8 cellular contexts compared by ENCODE assay signal in genomic region chr20:543369-544152, GRCh38. TPM values are rescaled to one million over a fixed set of nuclear protein-coding genes. Genes with fewer than 3 reads are reported as not detected.
DNase-seq lines count a peak whose midpoint lies in the region; ATAC-seq lines count a peak whose summit lies in the region.

CSNK2A1 (minus strand) TSS chr20:543790; CDS start chr20:508551, 35,239 bp downstream.

- H2AFZ ChIP-seq in mesenchymal stem cell (ENCODE audit: low read depth, low read length): peak within 1 kb of the TSS; percentile 79

- peak within 1 kb of the TSS; percentile 91 for H4K91ac ChIP-seq in mesenchymal stem cell (ENCODE audit: low read length)

- peaks cover 4% of the 10 kb centered on the region for H3K27me3 Mint-ChIP-seq in activated CD8-positive, alpha-beta memory T cell treated with anti-CD3 and anti-CD28 coated beads, Interleukin-2, amount 10 ng/mL, durations not matched to agents 7 days and 5 days

- H3K4me1 ChIP-seq in NT2/D1 (ENCODE audit: insufficient read depth, insufficient read length): peaks cover 5% of the 10 kb centered on the region
- no peaks in the 10 kb centered on the region for H3K4me1 ChIP-seq in endocrine pancreas (ENCODE audit: control insufficient read depth, insufficient read depth, low read length)
- H3K4me1 ChIP-seq in mesenchymal stem cell (ENCODE audit: control insufficient read depth, insufficient read depth, low read depth, low read length): peaks cover 5% of the 10 kb centered on the region

- H2BK5ac ChIP-seq in mesenchymal stem cell (ENCODE audit: low read depth, low read length, poor library complexity, severe bottlenecking): peak within 1 kb of the TSS; percentile 61

- H3K23ac ChIP-seq in mesenchymal stem cell (ENCODE audit: low read length in 2 of 2): peak within 1 kb of the TSS in 1 of 2 experiments; percentile 29

- H3K9me3 Mint-ChIP-seq in activated CD8-positive, alpha-beta memory T cell treated with anti-CD3 and anti-CD28 coated beads, Interleukin-2, amount 10 ng/mL, durations not matched to agents 7 days and 5 days (ENCODE audit: low read depth): peaks cover 8% of the 10 kb centered on the region

- H3K9me3 ChIP-seq in NT2/D1 (ENCODE audit: insufficient read depth, low read length): no peaks in the 10 kb centered on the region
- H3K9me3 ChIP-seq in endocrine pancreas (ENCODE audit: control insufficient read depth, low read length): no peaks in the 10 kb centered on the region
- H3K9me3 ChIP-seq in mesenchymal stem cell (ENCODE audit: control insufficient read depth, low read length): peaks cover 6% of the 10 kb centered on the region

- H3K36me3 ChIP-seq in NT2/D1 (ENCODE audit: insufficient read depth, insufficient read length, low read length) (peaks cover 13% of the 10 kb centered on the region), endocrine pancreas (ENCODE audit: control insufficient read depth, insufficient read depth, low read length) (no peaks in the 10 kb centered on the region), mesenchymal stem cell (ENCODE audit: control insufficient read depth in 1 of 2, insufficient read depth in 2 of 2, low read depth in 1 of 2, low read length in 2 of 2) (peaks cover 6 to 9% of the 10 kb centered on the region in 2 experiments)

- peaks cover 42% of the 10 kb centered on the region for H3K4me1 Mint-ChIP-seq in activated CD8-positive, alpha-beta memory T cell treated with anti-CD3 and anti-CD28 coated beads, Interleukin-2, amount 10 ng/mL, durations not matched to agents 7 days and 5 days

- peak; percentile 92 for DNase-seq in COR-L47 (lab: John Stamatoyannopoulos, UW)
- DNase-seq in HUDEP-2 (lab: John Stamatoyannopoulos, UW; ENCODE audit: unreplicated experiment in 76 of 76): peak in 75 of 76 experiments; percentile 43 to 96 (median 89)
- peak; percentile 93 for DNase-seq in NT2/D1 (ENCODE audit: low read depth, low spot score)
- peak; percentile 97 for DNase-seq in activated CD8-positive, alpha-beta memory T cell treated with anti-CD3 and anti-CD28 coated beads, Interleukin-2, amount 10 ng/mL, durations not matched to agents 7 days and 5 days
- peak; percentile 95 for DNase-seq in mesenchymal stem cell
- DNase-seq in stimulated activated CD8-positive, alpha-beta memory T cell treated with anti-CD3 and anti-CD28 coated beads, Interleukin-12 subunit alpha, Interleukin-12 subunit beta, amount 100 ng/mL, for 4 hours (ENCODE audit: low read depth): peak; percentile 94

- peak within 1 kb of the TSS; percentile 92 for H3K9ac ChIP-seq in NT2/D1 (ENCODE audit: insufficient read length, low read depth)
- peak within 1 kb of the TSS; percentile 97 for H3K9ac ChIP-seq in endocrine pancreas (ENCODE audit: control insufficient read depth, insufficient read depth, low read length)
- peak within 1 kb of the TSS; percentile 98 for H3K9ac ChIP-seq in mesenchymal stem cell (ENCODE audit: low read length)

- peak within 1 kb of the TSS; percentile 84 for H3K4me3 Mint-ChIP-seq in activated CD8-positive, alpha-beta memory T cell treated with anti-CD3 and anti-CD28 coated beads, Interleukin-2, amount 10 ng/mL, durations not matched to agents 7 days and 5 days

- H3K4me2 ChIP-seq in mesenchymal stem cell (ENCODE audit: low read length, poor library complexity, severe bottlenecking): peak within 1 kb of the TSS; percentile 81

- H3K4ac ChIP-seq in mesenchymal stem cell (ENCODE audit: low read depth in 1 of 2, low read length in 2 of 2): peak within 1 kb of the TSS; percentile 71 to 83

- peak within 1 kb of the TSS; percentile 93 for H2AK5ac ChIP-seq in mesenchymal stem cell (ENCODE audit: low read length, severe bottlenecking)

- peak; percentile 94 for ATAC-seq in GM21381 (IDR thresholded peaks at IDR 0.05; ENCODE audit: unreplicated experiment)
- ATAC-seq in activated CD8-positive, alpha-beta memory T cell treated with anti-CD3 and anti-CD28 coated beads, Interleukin-2, amount 10 ng/mL, durations not matched to agents 7 days and 5 days: peak; percentile 99

- H3K27ac Mint-ChIP-seq in activated CD8-positive, alpha-beta memory T cell treated with anti-CD3 and anti-CD28 coated beads, Interleukin-2, amount 10 ng/mL, durations not matched to agents 7 days and 5 days: peak within 1 kb of the TSS; percentile 94

- peaks cover 43% of the 10 kb centered on the region for H3K36me3 Mint-ChIP-seq in activated CD8-positive, alpha-beta memory T cell treated with anti-CD3 and anti-CD28 coated beads, Interleukin-2, amount 10 ng/mL, durations not matched to agents 7 days and 5 days

- peak within 1 kb of the TSS; percentile 76 to 85 for H3K18ac ChIP-seq in mesenchymal stem cell (ENCODE audit: low read depth in 1 of 2, low read length in 2 of 2)

- peak within 1 kb of the TSS in 1 of 2 experiments; percentile 63 for H2BK12ac ChIP-seq in mesenchymal stem cell (ENCODE audit: low read length in 2 of 2)

- H4K8ac ChIP-seq in mesenchymal stem cell (ENCODE audit: low read length): peak within 1 kb of the TSS; percentile 98

- H3K27me3 ChIP-seq in NT2/D1 (ENCODE audit: insufficient read depth, insufficient read length) (no peaks in the 10 kb centered on the region), endocrine pancreas (ENCODE audit: control insufficient read depth, insufficient read depth, low read length) (no peaks in the 10 kb centered on the region), mesenchymal stem cell (ENCODE audit: control insufficient read depth in 1 of 2, insufficient read depth in 1 of 2, low read length in 2 of 2) (peaks cover 16 to 22% of the 10 kb centered on the region in 2 experiments)

- H2BK120ac ChIP-seq in mesenchymal stem cell (ENCODE audit: low read depth, low read length): peak within 1 kb of the TSS; percentile 87

- peak within 1 kb of the TSS; percentile 80 for H3K27ac ChIP-seq in mesenchymal stem cell (ENCODE audit: low read length, poor library complexity, severe bottlenecking)

- H3K14ac ChIP-seq in mesenchymal stem cell (ENCODE audit: low read length in 2 of 2): peak within 1 kb of the TSS; percentile 16 to 90

- H3K4me3 ChIP-seq in NT2/D1 (ENCODE audit: insufficient read length, low read depth): peak within 1 kb of the TSS; percentile 84
- H3K4me3 ChIP-seq in endocrine pancreas (ENCODE audit: control insufficient read depth, insufficient read depth, low read length): peak within 1 kb of the TSS; percentile 80
- peak within 1 kb of the TSS; percentile 81 to 92 for H3K4me3 ChIP-seq in mesenchymal stem cell (ENCODE audit: insufficient read depth in 1 of 2, low read depth in 1 of 2, low read length in 2 of 2)

- H2BK15ac ChIP-seq in mesenchymal stem cell (ENCODE audit: low read depth, poor library complexity, severe bottlenecking): no peak within 1 kb of the TSS

- 2% methylated on average over 28 of the region's 44 CpGs for WGBS in mesenchymal stem cell

- H3K79me1 ChIP-seq in mesenchymal stem cell (replicated peaks; ENCODE audit: low read length, poor library complexity, severe bottlenecking): no peaks in the 10 kb centered on the region

- CTCF ChIA-PET in activated CD8-positive, alpha-beta memory T cell treated with anti-CD3 and anti-CD28 coated beads, Interleukin-2, amount 10 ng/mL, durations not matched to agents 7 days and 5 days (lab: Charles Lee): interaction anchor here (0.8 to 2.2 kb wide), 10 partner anchors 11 to 217 kb away, joined by 3 to 14 read pairs (median 4); no protein-coding TSS in a partner anchor

RNA-seq across cellular contexts. Expression of gene CSNK2A1, which starts in this region (rescaled TPM):
- 100 to 1,000 TPM; 111 to 124 TPM for total RNA-seq in activated CD8-positive, alpha-beta memory T cell treated with anti-CD3 and anti-CD28 coated beads, Interleukin-2, amount 10 ng/mL, durations not matched to agents 7 days and 5 days
- polyA plus RNA-seq in mesenchymal stem cell (2013, experiment 1 of 2): 101 TPM
- 99.4 TPM for polyA plus RNA-seq in mesenchymal stem cell (2013, experiment 2 of 2)

Comparison
In these comparisons a context has a peak if more than half of its experiments do, and no peak if none do; other contexts are left out.
1. Peak in every context shown above with its lines: DNase-seq, ATAC-seq, H3K4me3 ChIP-seq and H3K27ac ChIP-seq.